Comparison of ENCODE assay signal across 7 cellular contexts in genomic region chr11:67265633-67266423, GRCh38. TPM values are rescaled to one million over a fixed set of nuclear protein-coding genes. Genes with fewer than 3 reads are reported as not detected.
DNase-seq lines count a peak whose midpoint lies in the region; ATAC-seq and TF ChIP-seq lines count a peak whose summit lies in the region.

No MANE protein-coding gene starts in this region.

- H3K79me2 ChIP-seq in OCI-LY1 (ENCODE audit: insufficient read depth, low read length) = peaks cover 35% of the 10 kb centered on the region

- no peaks in the 10 kb centered on the region for H3K9me3 Mint-ChIP-seq in natural killer cell

- no peaks in the 10 kb centered on the region for H3K9me3 ChIP-seq in OCI-LY1 (ENCODE audit: low read length)

- H4K20me1 ChIP-seq in OCI-LY1 (ENCODE audit: insufficient read depth, low read length) = no peaks in the 10 kb centered on the region

- H3K27ac ChIP-seq in OCI-LY1 (ENCODE audit: low read depth, low read length, poor library complexity, severe bottlenecking) (no peak overlapping the region), temporal lobe (ENCODE audit: low read depth, low read length) (peak overlapping the region; percentile 82)

- H3K4me2 ChIP-seq in OCI-LY1 (ENCODE audit: low read length) = peak overlapping the region; percentile 34

- peak overlapping the region; percentile 85 for H3K4me3 Mint-ChIP-seq in natural killer cell

- H3K9me2 ChIP-seq in OCI-LY1 (ENCODE audit: low read depth, low read length) = no peaks in the 10 kb centered on the region

- DNase-seq in activated T-cell treated with anti-CD3 and anti-CD28 coated beads, Interleukin-2, amount 50 U/mL, for 48 hours = peak; percentile 82 to 89
- DNase-seq in fibroblast of gingiva (ENCODE audit: low read depth) (peak; percentile 36), natural killer cell (peak; percentile 84)

- TF ChIP-seq CTCF in GM12873 (IDR thresholded peaks at IDR 0.05; ENCODE audit: insufficient read depth, low read depth, low read length, missing control alignments) (peak; percentile 75), OCI-LY1 (IDR thresholded peaks at IDR 0.05; ENCODE audit: low read length) (peak; percentile 55), natural killer cell (IDR thresholded peaks at IDR 0.05) (peak; percentile 59)

- H3K36me3 ChIP-seq in OCI-LY1 (ENCODE audit: insufficient read depth, low read length) = peaks cover 26% of the 10 kb centered on the region; the same call in 1 of the 2 replicates

- H3K4me3 ChIP-seq in OCI-LY1 (ENCODE audit: low read depth, low read length, poor library complexity, severe bottlenecking) = peak overlapping the region; percentile 18

- H3K36me3 Mint-ChIP-seq in natural killer cell = no peaks in the 10 kb centered on the region

- H3K4me1 Mint-ChIP-seq in natural killer cell = peaks cover 57 to 76% of the 10 kb centered on the region in 2 donors

- intact Hi-C loops in natural killer cell (cut with micrococcal nuclease) = loop anchor here (5.0 kb wide), 2 partner anchors 106 to 241 kb away; partner anchors contain the start of genes CDK2AP2, CLCF1 and PITPNM1

- H2AFZ ChIP-seq in OCI-LY1 (ENCODE audit: low read length) = no peak overlapping the region

- H3K4me1 ChIP-seq in OCI-LY1 (ENCODE audit: insufficient read depth, low read length, severe bottlenecking) = peaks cover 53% of the 10 kb centered on the region

- H3F3A ChIP-seq in OCI-LY1 (ENCODE audit: insufficient read depth, low read length) = peaks cover 4% of the 10 kb centered on the region; the same call in 1 of the 2 replicates

- peak overlapping the region; percentile 45; the same call in 1 of the 2 replicates for H3K9ac ChIP-seq in OCI-LY1 (ENCODE audit: low read length)

- ATAC-seq in HG03045 (IDR thresholded peaks at IDR 0.05; ENCODE audit: unreplicated experiment) = peak; percentile 47
- peak; percentile 46 to 75 (median 57) for ATAC-seq in natural killer cell

- H3K27me3 ChIP-seq in OCI-LY1 (ENCODE audit: insufficient read depth, low read length) = no peaks in the 10 kb centered on the region

- H3K27ac Mint-ChIP-seq in natural killer cell = peak overlapping the region; percentile 87 to 97

- peaks cover 0 to 3% of the 10 kb centered on the region in 2 donors for H3K27me3 Mint-ChIP-seq in natural killer cell (ENCODE audit: low read depth in 2 of 2)

RNA-seq across cellular contexts. Expression of gene GRK2, which starts 0.4 kb away (rescaled TPM):
- total RNA-seq in natural killer cell (100 to 1,000 TPM; 390 to 482 (median 441) TPM), temporal lobe (49.2 TPM)

RNA-seq across cellular contexts. Expression of gene ANKRD13D, which starts 23.3 kb away (rescaled TPM):
- total RNA-seq in natural killer cell (100 to 1,000 TPM; 212 to 316 (median 231) TPM), temporal lobe (39.1 TPM)

RNA-seq across cellular contexts. Expression of gene SSH3, which starts 37.5 kb away (rescaled TPM):
- total RNA-seq in natural killer cell (10 to 100 TPM; 34.3 to 42.7 (median 38.1) TPM), temporal lobe (7.9 TPM)
